ENCODE assay signal across 8 cellular contexts in genomic region chr5:95781101-95781583, GRCh38. TPM values are rescaled to one million over a fixed set of nuclear protein-coding genes. Genes with fewer than 3 reads are reported as not detected.
DNase-seq lines count a peak whose midpoint lies in the region; ATAC-seq and TF ChIP-seq lines count a peak whose summit lies in the region.

No MANE protein-coding gene starts in this region.

- ATAC-seq in GM21619 (IDR thresholded peaks at IDR 0.05; ENCODE audit: unreplicated experiment) (peak; percentile 95), omental fat pad (ENCODE audit: low FRiP score) (peak; percentile 93)

- peak in 1 of 3 donors; percentile 55 for TF ChIP-seq CTCF in omental fat pad (IDR thresholded peaks at IDR 0.05)

- H3K4me3 ChIP-seq in Jurkat, Clone E6-1 (ENCODE audit: low read length) = peak overlapping the region; percentile 20; the same call in 1 of the 2 replicates

- peak; percentile 85 for DNase-seq in EH (ENCODE audit: low read depth)
- DNase-seq in Jurkat, Clone E6-1 (ENCODE audit: low read depth, low spot score) = peak; percentile 59
- peak; percentile 30 for DNase-seq in SHP77 treated with DMSO at 0.1 percent for 48 hours (lab: John Stamatoyannopoulos, UW)
- peak; percentile 89 for DNase-seq in activated effector memory CD4-positive, alpha-beta T cell treated with anti-CD3 and anti-CD28 coated beads, Interleukin-2, amount 50 U/mL, for 16 hours
- DNase-seq in germinal center (ENCODE audit: low spot score) = peak; percentile 77
- DNase-seq in omental fat pad (ENCODE audit: low spot score) = peak; percentile 58
- DNase-seq in superior temporal gyrus (ENCODE audit: extremely low spot score) = peak; percentile 90

RNA-seq across cellular contexts. Expression of gene GLRX, which starts 41.4 kb away (rescaled TPM):
- polyA plus RNA-seq in Jurkat, Clone E6-1 (2012; ENCODE audit: insufficient read depth, insufficient read length) = 152 TPM
- 100 to 1,000 TPM in 2 of 4 donors, 10 to 100 TPM in 2; 67.2 to 173 (median 111) TPM for total RNA-seq in omental fat pad

RNA-seq across cellular contexts. Expression of gene RHOBTB3, which starts 50.0 kb away (rescaled TPM):
- polyA plus RNA-seq in Jurkat, Clone E6-1 (2012; ENCODE audit: insufficient read depth, insufficient read length) = 20.7 TPM
- total RNA-seq in omental fat pad = 100 to 1,000 TPM; 109 to 245 (median 183) TPM

Comparison
In these comparisons a context has a peak if more than half of its experiments do, and no peak if none do; other contexts are left out.
1. Peak in every context shown above with its lines: DNase-seq, ATAC-seq and H3K4me3 ChIP-seq.
2. DNase-seq: peak in every context shown above with its lines; median percentile 90 in superior temporal gyrus; 89 in activated effector memory CD4-positive, alpha-beta T cell treated with anti-CD3 and anti-CD28 coated beads, Interleukin-2, amount 50 U/mL, for 16 hours; 85 in EH; 77 in germinal center; 59 in Jurkat, Clone E6-1; 58 in omental fat pad; 30 in SHP77 treated with DMSO at 0.1 percent for 48 hours.